Comparison of ENCODE assay signal across 13 cellular contexts in genomic region chr12:30756074-30756473, GRCh38.
DNase-seq lines count a peak whose midpoint lies in the region; ATAC-seq and TF ChIP-seq lines count a peak whose summit lies in the region.
"Had no signal": no experiment of that assay in that cellular context is flagged by ENCODE, and none has a peak within 500 bp of the region (broad histone marks: within the 10 kb centered on the region; RNA-seq: fewer than 3 reads in every experiment).

No MANE protein-coding gene starts in this region.

- DNase-seq in DMS53 (lab: John Stamatoyannopoulos, UW) (peak; percentile 24), DMS53 treated with DMSO at 0.1 percent for 48 hours (lab: John Stamatoyannopoulos, UW; ENCODE audit: unreplicated experiment) (no peak), nephron progenitor cell (no peak), GM03348 (ENCODE audit: low spot score) (no peak), NCI-H146 (lab: John Stamatoyannopoulos, UW) (no peak), GOT3 (lab: John Stamatoyannopoulos, UW) (no peak)
- no peak for DNase-seq in central memory CD8-positive, alpha-beta T cell (ENCODE audit: low spot score in 2 of 2)
- DNase-seq: 8988T; activated CD4-positive, alpha-beta T cell treated with anti-CD3 and anti-CD28 coated beads, Interleukin-2, amount 50 U/mL, for 4 hours; activated naive CD8-positive, alpha-beta T cell treated with anti-CD3 and anti-CD28 coated beads, Interleukin-2, amount 10 ng/mL, durations not matched to agents 7 days and 5 days; NCI-H1105 treated with DMSO at 0.1 percent for 48 hours had no signal

- H3K27ac Mint-ChIP-seq in central memory CD8-positive, alpha-beta T cell (ENCODE audit: low read depth), result peak overlapping the region; percentile 0
- H3K27ac Mint-ChIP-seq in nephron progenitor cell, result no peak overlapping the region
- H3K27ac Mint-ChIP-seq: activated naive CD8-positive, alpha-beta T cell treated with anti-CD3 and anti-CD28 coated beads, Interleukin-2, amount 10 ng/mL, durations not matched to agents 7 days and 5 days had no signal

- peaks cover 29% of the 10 kb centered on the region for H3K4me1 Mint-ChIP-seq in central memory CD8-positive, alpha-beta T cell
- peaks cover 34% of the 10 kb centered on the region for H3K4me1 Mint-ChIP-seq in nephron progenitor cell

- no peak overlapping the region for H3K27ac ChIP-seq in HUES48 (ENCODE audit: low read depth, low read length)

- no peak overlapping the region for H3K9ac ChIP-seq in HUES48 (ENCODE audit: low read depth, low read length)

- H3K4me3 Mint-ChIP-seq in central memory CD8-positive, alpha-beta T cell, result no peak overlapping the region
- peak overlapping the region; percentile 97 for H3K4me3 Mint-ChIP-seq in nephron progenitor cell

- H3K36me3 ChIP-seq in HUES48 (ENCODE audit: control insufficient read depth, insufficient read depth, low read length), result peaks cover 2% of the 10 kb centered on the region

- peaks cover 4% of the 10 kb centered on the region for H3K36me3 Mint-ChIP-seq in central memory CD8-positive, alpha-beta T cell (ENCODE audit: insufficient read depth)
- peaks cover 9% of the 10 kb centered on the region for H3K36me3 Mint-ChIP-seq in nephron progenitor cell (ENCODE audit: low read depth)
- H3K36me3 Mint-ChIP-seq: activated naive CD8-positive, alpha-beta T cell treated with anti-CD3 and anti-CD28 coated beads, Interleukin-2, amount 10 ng/mL, durations not matched to agents 7 days and 5 days had no signal

- H3K4me3 ChIP-seq in HUES48 (ENCODE audit: low read depth, low read length), result peak overlapping the region; percentile 82; the same call in 1 of the 2 replicates

- no peak for TF ChIP-seq CTCF in nephron progenitor cell (IDR thresholded peaks at IDR 0.05)

- H3K27me3 Mint-ChIP-seq in central memory CD8-positive, alpha-beta T cell, result no peaks in the 10 kb centered on the region
- H3K27me3 Mint-ChIP-seq in nephron progenitor cell (ENCODE audit: low read depth, poor library complexity), result peaks cover 3% of the 10 kb centered on the region

- peaks cover 24% of the 10 kb centered on the region for H3K4me1 ChIP-seq in HUES48 (ENCODE audit: control insufficient read depth, insufficient read depth, low read length)

- no peaks in the 10 kb centered on the region for H3K27me3 ChIP-seq in HUES48 (ENCODE audit: control insufficient read depth, insufficient read depth, low read length)

- no peaks in the 10 kb centered on the region for H3K9me3 ChIP-seq in HUES48 (ENCODE audit: control insufficient read depth, insufficient read depth, low read length)

- ATAC-seq in central memory CD8-positive, alpha-beta T cell (replicated peaks; ENCODE audit: extremely low read depth, poor library complexity, severe bottlenecking), result no peak
- ATAC-seq: left colon had no signal

- H3K9me3 Mint-ChIP-seq in central memory CD8-positive, alpha-beta T cell, result no peaks in the 10 kb centered on the region
- peaks cover 7% of the 10 kb centered on the region for H3K9me3 Mint-ChIP-seq in nephron progenitor cell
- H3K9me3 Mint-ChIP-seq: activated naive CD8-positive, alpha-beta T cell treated with anti-CD3 and anti-CD28 coated beads, Interleukin-2, amount 10 ng/mL, durations not matched to agents 7 days and 5 days had no signal
